28 cellular contexts compared by ENCODE assay signal in the genomic region with DNA sequence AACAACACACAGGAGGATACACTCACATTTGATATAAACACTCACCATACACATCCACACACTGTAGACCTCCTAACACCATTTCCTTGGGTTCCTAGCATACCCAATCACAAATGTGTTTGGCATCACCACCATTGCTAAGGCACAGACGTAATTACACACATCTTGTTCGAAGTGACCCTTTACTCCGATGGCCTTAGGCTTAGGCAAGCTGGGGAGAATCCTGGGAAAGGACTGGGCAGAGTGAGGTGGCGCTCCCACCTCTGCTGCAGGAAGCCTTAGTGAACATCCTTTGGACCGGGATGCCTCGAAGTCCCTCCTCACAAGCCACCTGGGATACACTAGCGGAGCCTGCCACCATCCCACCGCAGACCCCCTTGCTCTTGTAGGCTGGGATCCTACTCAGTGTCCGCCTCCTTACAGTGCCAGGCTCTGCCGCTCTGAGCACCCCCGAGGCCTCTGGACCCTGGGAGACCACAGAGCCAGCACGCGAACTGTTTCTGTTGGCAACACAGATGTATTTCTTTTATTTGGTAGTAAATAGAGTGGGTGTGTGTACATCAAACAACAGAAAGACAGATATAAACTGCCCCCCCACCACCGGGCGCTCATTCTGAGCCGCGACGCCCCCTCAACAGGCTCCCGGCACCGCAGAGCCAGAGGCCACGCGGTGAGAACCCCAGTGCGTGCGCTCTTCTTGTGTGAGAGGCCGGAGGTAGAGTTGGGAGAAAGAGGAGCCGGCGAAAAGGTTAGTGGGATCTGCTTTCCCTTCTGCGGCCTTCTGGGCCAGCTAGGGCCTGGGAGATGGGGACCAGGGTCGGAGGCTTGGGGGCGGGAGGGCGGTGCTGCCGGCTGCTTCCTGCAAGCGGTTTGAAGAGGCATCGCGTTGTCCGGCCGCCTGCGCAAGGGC. TPM values are rescaled to one million over a fixed set of nuclear protein-coding genes. Genes with fewer than 3 reads are reported as not detected.
A peak's percentile ranks its signal among the peaks of the same experiment; 100 is the strongest.
DNase-seq lines count a peak whose midpoint lies in the region; ATAC-seq, FAIRE-seq and TF ChIP-seq lines count a peak whose summit lies in the region.
"Had no signal": no experiment of that assay in that cellular context is flagged by ENCODE, and none has a peak within 500 bp of the region (broad histone marks: within the 10 kb centered on the region; RNA-seq: fewer than 3 reads in every experiment).

No MANE protein-coding gene starts in this region.

- BruUV-seq in K562 (replicated peaks; lab: Mats Ljungman, UMichigan): no TSS peak

- no peaks in the 10 kb centered on the region for H3K36me3 Mint-ChIP-seq in CD8-positive, alpha-beta memory T cell
- peaks cover 0 to 5% (median 0%) of the 10 kb centered on the region in 5 donors for H3K36me3 Mint-ChIP-seq in naive thymus-derived CD4-positive, alpha-beta T cell
- H3K36me3 Mint-ChIP-seq in immature natural killer cell: peaks cover 0 to 3% (median 0%) of the 10 kb centered on the region in 3 donors
- H3K36me3 Mint-ChIP-seq in stimulated activated memory B cell treated with anti-CD40 and anti-IgM and Interleukin-4, amounts not matched to agents 10 μg/mL and 1 μg/mL and 100 μg/mL, for 72 hours: no peaks in the 10 kb centered on the region

- no peak for TF ChIP-seq RAD21 in K562 (CRISPR knock-in tag; conservative IDR thresholded peaks at IDR 0.05 in 1 of 2, IDR thresholded peaks at IDR 0.05 in 1 of 2)

- peak overlapping the region in 2 of 8 donors; percentile 3 to 6 for H3K27ac Mint-ChIP-seq in CD8-positive, alpha-beta memory T cell
- peak overlapping the region in 1 of 9 donors; percentile 2 for H3K27ac Mint-ChIP-seq in naive thymus-derived CD4-positive, alpha-beta T cell
- H3K27ac Mint-ChIP-seq in immature natural killer cell: peak overlapping the region in 1 of 6 donors; percentile 10
- no peak overlapping the region for H3K27ac Mint-ChIP-seq in stimulated activated memory B cell treated with anti-CD40 and anti-IgM and Interleukin-4, amounts not matched to agents 10 μg/mL and 1 μg/mL and 100 μg/mL, for 72 hours
- H3K27ac Mint-ChIP-seq: activated naive CD4-positive, alpha-beta T cell treated with anti-CD3 and anti-CD28 coated beads for 36 hours; activated T-cell treated with anti-CD3 and anti-CD28 coated beads, Interleukin-2, amount 50 U/mL, for 24 hours; dendritic cell treated with granulocyte-macrophage colony-stimulating factor and Interleukin-4, amounts not matched to agents 40 ng/mL and 50 ng/mL, for 4 days; nephron had no signal

- H3K9me3 ChIP-seq in CD8-positive, alpha-beta memory T cell (ENCODE audit: low read length): no peaks in the 10 kb centered on the region
- H3K9me3 ChIP-seq in K562 (replicated peaks; ENCODE audit: control insufficient read depth, insufficient read depth, low read depth, low read length) (no peaks in the 10 kb centered on the region), tibial nerve (no peaks in the 10 kb centered on the region)
- no peaks in the 10 kb centered on the region for H3K9me3 ChIP-seq in naive thymus-derived CD4-positive, alpha-beta T cell (ENCODE audit: control insufficient read depth in 2 of 3, low read length in 3 of 3)
- H3K9me3 ChIP-seq: breast epithelium, heart right ventricle, left lung had no signal

- ATAC-seq in K562: no peak
- ATAC-seq in naive thymus-derived CD4-positive, alpha-beta T cell: no peak
- ATAC-seq in stimulated activated memory B cell treated with anti-CD40 and anti-IgM and Interleukin-4, amounts not matched to agents 10 μg/mL and 1 μg/mL and 100 μg/mL, for 72 hours: no peak
- ATAC-seq: heart right ventricle, left lung, SK-N-SH treated with all-trans-retinoic acid at 6 μM for 48 hours had no signal

- in situ Hi-C loops in GM13977 (cut with MboI; ENCODE audit: low pct_unique_long_range_greater_than_20kb, low sequenced_read_pairs, unreplicated experiment) (no loop called here), K562 (cut with MboI) (no loop called here)

- WGBS in K562 (ENCODE audit: insufficient coverage, low coverage, missing lambda C conversion rate): 97% methylated on average over 11 of the region's 38 CpGs
- 7 to 12% methylated on average over 27 to 36 of the region's 38 CpGs for WGBS in tibial nerve, 2 donors

- peak; percentile 57 for TF ChIP-seq POLR2A in K562 (conservative IDR thresholded peaks at IDR 0.05)
- TF ChIP-seq POLR2A in tibial nerve (IDR thresholded peaks at IDR 0.05): no peak

- intact Hi-C loops in K562 (cut with micrococcal nuclease): no loop called here
- intact Hi-C loops in naive thymus-derived CD4-positive, alpha-beta T cell (cut with micrococcal nuclease): loop anchor here in 1 of 2 donors (2.0 kb wide), 1 partner anchor 239 kb away; no protein-coding TSS in a partner anchor

- peak overlapping the region in 4 of 7 donors; percentile 6 to 63 (median 26) for H3K4me3 Mint-ChIP-seq in CD8-positive, alpha-beta memory T cell
- peak overlapping the region; percentile 0 to 71 (median 36) for H3K4me3 Mint-ChIP-seq in naive thymus-derived CD4-positive, alpha-beta T cell
- no peak overlapping the region for H3K4me3 Mint-ChIP-seq in immature natural killer cell
- no peak overlapping the region for H3K4me3 Mint-ChIP-seq in stimulated activated memory B cell treated with anti-CD40 and anti-IgM and Interleukin-4, amounts not matched to agents 10 μg/mL and 1 μg/mL and 100 μg/mL, for 72 hours
- H3K4me3 Mint-ChIP-seq: activated naive CD4-positive, alpha-beta T cell treated with anti-CD3 and anti-CD28 coated beads for 36 hours; activated T-cell treated with anti-CD3 and anti-CD28 coated beads, Interleukin-2, amount 50 U/mL, for 24 hours; dendritic cell treated with granulocyte-macrophage colony-stimulating factor and Interleukin-4, amounts not matched to agents 40 ng/mL and 50 ng/mL, for 4 days; nephron had no signal

- peaks cover 43% of the 10 kb centered on the region for H3K79me2 ChIP-seq in K562 (ENCODE audit: control insufficient read depth, insufficient read depth, low read length)
- H3K79me2 ChIP-seq: parathyroid adenoma had no signal

- H3K9me1 ChIP-seq in K562 (ENCODE audit: control insufficient read depth, insufficient read depth, low read length): no peaks in the 10 kb centered on the region

- TF ChIP-seq EP300 in K562 (IDR thresholded peaks at IDR 0.05; ENCODE audit: low read length) (no peak), tibial nerve (IDR thresholded peaks at IDR 0.05) (no peak)

- no peaks in the 10 kb centered on the region for H3K36me3 ChIP-seq in CD8-positive, alpha-beta memory T cell (ENCODE audit: insufficient read depth, low read length)
- H3K36me3 ChIP-seq in K562 (ENCODE audit: control insufficient read depth, insufficient read depth, low read length): peaks cover 45% of the 10 kb centered on the region
- H3K36me3 ChIP-seq in naive thymus-derived CD4-positive, alpha-beta T cell (ENCODE audit: control insufficient read depth in 2 of 3, insufficient read depth in 3 of 3, low read length in 3 of 3): no peaks in the 10 kb centered on the region
- H3K36me3 ChIP-seq in tibial nerve: no peaks in the 10 kb centered on the region
- H3K36me3 ChIP-seq: breast epithelium, heart right ventricle, left lung had no signal

- H3K27me3 Mint-ChIP-seq in CD8-positive, alpha-beta memory T cell: peaks cover 86 to 89% of the 10 kb centered on the region in 2 donors
- peaks cover 85 to 92% (median 88%) of the 10 kb centered on the region in 5 donors for H3K27me3 Mint-ChIP-seq in naive thymus-derived CD4-positive, alpha-beta T cell
- peaks cover 42 to 67% (median 61%) of the 10 kb centered on the region in 3 donors for H3K27me3 Mint-ChIP-seq in immature natural killer cell (ENCODE audit: low read depth in 3 of 3)
- H3K27me3 Mint-ChIP-seq in stimulated activated memory B cell treated with anti-CD40 and anti-IgM and Interleukin-4, amounts not matched to agents 10 μg/mL and 1 μg/mL and 100 μg/mL, for 72 hours: peaks cover 92% of the 10 kb centered on the region

- no peak overlapping the region for H3K4me2 ChIP-seq in K562 (ENCODE audit: insufficient read depth, low read length)

- peaks cover 0 to 4% (median 0%) of the 10 kb centered on the region in 5 donors for H3K9me3 Mint-ChIP-seq in CD8-positive, alpha-beta memory T cell
- peaks cover 0 to 3% (median 0%) of the 10 kb centered on the region in 11 donors for H3K9me3 Mint-ChIP-seq in naive thymus-derived CD4-positive, alpha-beta T cell
- peaks cover 0 to 4% (median 0%) of the 10 kb centered on the region in 6 donors for H3K9me3 Mint-ChIP-seq in immature natural killer cell
- peaks cover 2% of the 10 kb centered on the region for H3K9me3 Mint-ChIP-seq in stimulated activated memory B cell treated with anti-CD40 and anti-IgM and Interleukin-4, amounts not matched to agents 10 μg/mL and 1 μg/mL and 100 μg/mL, for 72 hours
- H3K9me3 Mint-ChIP-seq: activated naive CD4-positive, alpha-beta T cell treated with anti-CD3 and anti-CD28 coated beads for 36 hours; activated T-cell treated with anti-CD3 and anti-CD28 coated beads, Interleukin-2, amount 50 U/mL, for 24 hours; dendritic cell treated with granulocyte-macrophage colony-stimulating factor and Interleukin-4, amounts not matched to agents 40 ng/mL and 50 ng/mL, for 4 days; nephron had no signal

- CTCF ChIA-PET in CD8-positive, alpha-beta memory T cell (lab: Charles Lee): interaction anchor here (0.9 kb wide), 1 partner anchor 9 kb away, joined by 3 read pairs; no protein-coding TSS in a partner anchor
- CTCF ChIA-PET in K562 (lab: Yijun Ruan, JAX; ENCODE audit: low intra/inter-chr PET ratio): no interaction called here
- CTCF ChIA-PET in naive thymus-derived CD4-positive, alpha-beta T cell (lab: Charles Lee): no interaction called here

- no peak for TF ChIP-seq CTCF in GM13977 (IDR thresholded peaks at IDR 0.05; ENCODE audit: extremely low read depth, insufficient read depth, missing control alignments)
- no peak for TF ChIP-seq CTCF in K562 (IDR thresholded peaks at IDR 0.05 in 2 of 3, conservative IDR thresholded peaks at IDR 0.05 in 1 of 3; ENCODE audit: insufficient read depth in 2 of 3, low read depth in 1 of 3, low read length in 3 of 3)
- TF ChIP-seq CTCF in tibial nerve (IDR thresholded peaks at IDR 0.05): no peak

- peaks cover 57 to 79% (median 63%) of the 10 kb centered on the region in 3 donors for H3K4me1 Mint-ChIP-seq in CD8-positive, alpha-beta memory T cell
- H3K4me1 Mint-ChIP-seq in naive thymus-derived CD4-positive, alpha-beta T cell: peaks cover 26 to 86% (median 68%) of the 10 kb centered on the region in 7 donors
- peaks cover 7 to 12% of the 10 kb centered on the region in 2 donors for H3K4me1 Mint-ChIP-seq in immature natural killer cell
- peaks cover 15% of the 10 kb centered on the region for H3K4me1 Mint-ChIP-seq in stimulated activated memory B cell treated with anti-CD40 and anti-IgM and Interleukin-4, amounts not matched to agents 10 μg/mL and 1 μg/mL and 100 μg/mL, for 72 hours

- no peak overlapping the region for H3K27ac ChIP-seq in CD8-positive, alpha-beta memory T cell (ENCODE audit: low read depth, low read length)
- H3K27ac ChIP-seq in K562 (ENCODE audit: extremely low read depth, low read depth, low read length) (no peak overlapping the region), tibial nerve (no peak overlapping the region)
- H3K27ac ChIP-seq in naive thymus-derived CD4-positive, alpha-beta T cell (ENCODE audit: low read depth, low read length): no peak overlapping the region
- H3K27ac ChIP-seq: breast epithelium, heart right ventricle, left lung, parathyroid adenoma had no signal

- POLR2A ChIA-PET in CD8-positive, alpha-beta memory T cell (lab: Charles Lee): no interaction called here
- POLR2A ChIA-PET in K562 (lab: Yijun Ruan, JAX): interaction anchor here (4.9 kb wide), 1 partner anchor 12 kb away, joined by 34 read pairs; a partner anchor contains a TSS
- POLR2A ChIA-PET in naive thymus-derived CD4-positive, alpha-beta T cell (lab: Charles Lee): interaction anchor here (1.0 kb wide), 1 partner anchor 19 kb away, joined by 3 read pairs; no protein-coding TSS in a partner anchor

- DNase-seq in CD8-positive, alpha-beta memory T cell: no peak
- DNase-seq in GM13977 (ENCODE audit: low spot score): peak; percentile 37
- DNase-seq in K562 (ENCODE audit: extremely low read depth in 1 of 4, low spot score in 3 of 4): no peak
- DNase-seq in naive thymus-derived CD4-positive, alpha-beta T cell: no peak
- no peak for DNase-seq in immature natural killer cell
- DNase-seq in NOMO-1 treated with DMSO at 0.1 percent for 48 hours (lab: John Stamatoyannopoulos, UW; ENCODE audit: unreplicated experiment): no peak
- DNase-seq in tibial nerve (ENCODE audit: low spot score in 2 of 2): no peak
- DNase-seq: activated CD4-positive, CD25-positive, alpha-beta regulatory T cell treated with anti-CD3 and anti-CD28 coated beads, Interleukin-2, amount 50 U/mL, for 72 hours; activated naive CD4-positive, alpha-beta T cell treated with anti-CD3 and anti-CD28 coated beads for 36 hours; activated T-cell treated with anti-CD3 and anti-CD28 coated beads, Interleukin-2, amount 50 U/mL, for 24 hours; amniotic stem cell; DMS 273 treated with DMSO at 0.1 percent for 48 hours; GDM1; heart right ventricle; MM.1S; NCI-H1436 treated with DMSO at 0.1 percent for 48 hours; NCI-H510A; RPMI8226; T1000 had no signal

- H4K20me1 ChIP-seq in K562 (replicated peaks; ENCODE audit: control insufficient read depth, insufficient read depth, low read length): peaks cover 7% of the 10 kb centered on the region; the same call in 1 of the 2 replicates

- H3K9ac ChIP-seq in K562 (ENCODE audit: insufficient read depth in 1 of 2, low read depth in 2 of 2, low read length in 2 of 2): no peak overlapping the region
- H3K9ac ChIP-seq: parathyroid adenoma had no signal

- H2AFZ ChIP-seq in K562 (ENCODE audit: low read depth, low read length): no peak overlapping the region
- H2AFZ ChIP-seq: parathyroid adenoma had no signal

- H3K27me3 ChIP-seq in CD8-positive, alpha-beta memory T cell (ENCODE audit: insufficient read depth, low read length, poor library complexity, severe bottlenecking): peaks cover 89% of the 10 kb centered on the region
- H3K27me3 ChIP-seq in K562 (ENCODE audit: control insufficient read depth in 2 of 2, insufficient read depth in 2 of 2, low read length in 2 of 2) (no peaks in the 10 kb centered on the region), tibial nerve (peaks cover 7 to 100% of the 10 kb centered on the region in 2 donors)
- peaks cover 41 to 59% of the 10 kb centered on the region in 2 donors for H3K27me3 ChIP-seq in naive thymus-derived CD4-positive, alpha-beta T cell (ENCODE audit: control insufficient read depth in 2 of 2, insufficient read depth in 2 of 2, low read length in 2 of 2)

- H3K4me1 ChIP-seq in CD8-positive, alpha-beta memory T cell (ENCODE audit: insufficient read depth, low read length): peaks cover 56% of the 10 kb centered on the region
- peaks cover 14 to 15% of the 10 kb centered on the region in 2 experiments for H3K4me1 ChIP-seq in K562 (replicated peaks in 1 of 2; ENCODE audit: control insufficient read depth in 2 of 2, insufficient read depth in 2 of 2, low read length in 2 of 2)
- peaks cover 20 to 67% of the 10 kb centered on the region in 2 donors for H3K4me1 ChIP-seq in naive thymus-derived CD4-positive, alpha-beta T cell (ENCODE audit: control insufficient read depth in 2 of 2, insufficient read depth in 2 of 2, low read length in 2 of 2)
- peaks cover 0 to 74% (median 25%) of the 10 kb centered on the region in 4 donors for H3K4me1 ChIP-seq in tibial nerve
- H3K4me1 ChIP-seq: parathyroid adenoma had no signal

- no peak overlapping the region for H3K4me3 ChIP-seq in CD8-positive, alpha-beta memory T cell (ENCODE audit: low read length)
- no peak overlapping the region for H3K4me3 ChIP-seq in K562
- H3K4me3 ChIP-seq in naive thymus-derived CD4-positive, alpha-beta T cell (ENCODE audit: low read length): no peak overlapping the region
- H3K4me3 ChIP-seq in tibial nerve: no peak overlapping the region
- H3K4me3 ChIP-seq: breast epithelium, heart right ventricle, left lung had no signal

- FAIRE-seq in K562 (lab: Jason Lieb, UNC): no peak
- FAIRE-seq: GM19239 had no signal

RNA-seq across cellular contexts. Expression of a gene that starts 5.9 kb away (rescaled TPM):
- total RNA-seq in CD8-positive, alpha-beta memory T cell: not detected
- polyA plus RNA-seq in CD8-positive, alpha-beta memory T cell: not detected
- total RNA-seq in K562 (2011; cell fraction: chromatin; rRNA removed; ENCODE audit: low replicate concordance): 0.42 TPM in 1 of 2 replicates, not detected in the other
- total RNA-seq in K562 (2011; cell fraction: nucleolus; rRNA removed): 0.33 TPM in 1 of 2 replicates, not detected in the other
- total RNA-seq in K562 (2011; cell fraction: nucleoplasm; rRNA removed): 0.38 TPM in 1 of 2 replicates, not detected in the other
- total RNA-seq in K562 (2014; rRNA removed): 0.36 and 0.37 TPM in 2 replicates
- total RNA-seq in K562 (2014; rRNA removed; fragmentation: Illumina TruSeq; extraction: Trizol): 0.07 and 0.13 TPM in 2 replicates
- total RNA-seq in K562 (2015; rRNA removed; fragmentation: Illumina TruSeq; extraction: Trizol): 0.07 TPM in 1 of 2 replicates, not detected in the other
- total RNA-seq in K562 (2021): 0.40 and 0.58 TPM in 2 replicates
- polyA plus RNA-seq in K562 (2011; rRNA removed): 0.08 TPM in 1 of 2 replicates, not detected in the other
- 0.10 TPM in 1 of 2 replicates, not detected in the other for polyA plus RNA-seq in K562 (2011; cell fraction: cytosol; rRNA removed)
- 0.20 TPM in 1 of 2 replicates, not detected in the other for polyA plus RNA-seq in K562 (2011; cell fraction: nucleus; rRNA removed)
- 0.26 and 0.44 TPM in 2 replicates for polyA plus RNA-seq in K562 (2012)
- 0.09 and 0.12 TPM in 2 replicates for polyA plus RNA-seq in K562 (2014; fragmentation: Illumina TruSeq; extraction: Trizol)
- polyA plus RNA-seq in K562 (2014; fragmentation: Nextera tagmentation; extraction: Ambion mirVana): not detected
- 0.05 and 0.37 TPM in 2 replicates for polyA plus RNA-seq in K562 (2014; rRNA removed)
- polyA minus RNA-seq in K562 (2011; rRNA and poly(A)+ RNA removed): not detected in 2 replicates
- not detected in 2 replicates for polyA minus RNA-seq in K562 (2011; cell fraction: cytosol; rRNA and poly(A)+ RNA removed)
- not detected in 2 replicates for polyA minus RNA-seq in K562 (2011; cell fraction: nucleus; rRNA and poly(A)+ RNA removed)
- total RNA-seq in naive thymus-derived CD4-positive, alpha-beta T cell: not detected
- under 1 TPM; 0.14 to 0.24 TPM for polyA plus RNA-seq in naive thymus-derived CD4-positive, alpha-beta T cell
- not detected for polyA plus RNA-seq in immature natural killer cell
- not detected for total RNA-seq in tibial nerve
- total RNA-seq: breast epithelium, heart right ventricle, left lung, temporal lobe had no signal
- polyA plus RNA-seq: heart right ventricle had no signal

RNA-seq across cellular contexts. Expression of a gene that starts 6.3 kb away (rescaled TPM):
- total RNA-seq in CD8-positive, alpha-beta memory T cell: not detected
- not detected for polyA plus RNA-seq in CD8-positive, alpha-beta memory T cell
- total RNA-seq in K562 (2011; cell fraction: chromatin; rRNA removed; ENCODE audit: low replicate concordance): 2.2 and 9.0 TPM in 2 replicates
- total RNA-seq in K562 (2011; cell fraction: nucleolus; rRNA removed): 13.3 and 15.8 TPM in 2 replicates
- total RNA-seq in K562 (2011; cell fraction: nucleoplasm; rRNA removed): 5.8 and 6.7 TPM in 2 replicates
- 26.8 and 42.7 TPM in 2 replicates for total RNA-seq in K562 (2014; rRNA removed)
- 0.41 and 0.58 TPM in 2 replicates for total RNA-seq in K562 (2014; rRNA removed; fragmentation: Illumina TruSeq; extraction: Trizol)
- 7.4 and 9.6 TPM in 2 replicates for total RNA-seq in K562 (2015; rRNA removed; fragmentation: Illumina TruSeq; extraction: Trizol)
- 43.2 and 43.5 TPM in 2 replicates for total RNA-seq in K562 (2021)
- polyA plus RNA-seq in K562 (2011; rRNA removed): 1.2 and 2.8 TPM in 2 replicates
- 4.1 and 13.3 TPM in 2 replicates for polyA plus RNA-seq in K562 (2011; cell fraction: cytosol; rRNA removed)
- polyA plus RNA-seq in K562 (2011; cell fraction: nucleus; rRNA removed): 3.4 and 9.2 TPM in 2 replicates
- 7.9 and 14.4 TPM in 2 replicates for polyA plus RNA-seq in K562 (2012)
- polyA plus RNA-seq in K562 (2014; fragmentation: Illumina TruSeq; extraction: Trizol): 0.55 and 2.8 TPM in 2 replicates
- polyA plus RNA-seq in K562 (2014; fragmentation: Nextera tagmentation; extraction: Ambion mirVana): not detected
- 20.5 and 24.5 TPM in 2 replicates for polyA plus RNA-seq in K562 (2014; rRNA removed)
- 0.33 and 0.56 TPM in 2 replicates for polyA minus RNA-seq in K562 (2011; rRNA and poly(A)+ RNA removed)
- 8.2 and 15.7 TPM in 2 replicates for polyA minus RNA-seq in K562 (2011; cell fraction: cytosol; rRNA and poly(A)+ RNA removed)
- 4.8 and 5.0 TPM in 2 replicates for polyA minus RNA-seq in K562 (2011; cell fraction: nucleus; rRNA and poly(A)+ RNA removed)
- not detected for total RNA-seq in naive thymus-derived CD4-positive, alpha-beta T cell
- polyA plus RNA-seq in naive thymus-derived CD4-positive, alpha-beta T cell: not detected
- polyA plus RNA-seq in immature natural killer cell: not detected
- not detected for total RNA-seq in tibial nerve
- total RNA-seq: breast epithelium, heart right ventricle, left lung, temporal lobe had no signal
- polyA plus RNA-seq: heart right ventricle had no signal

RNA-seq across cellular contexts. Expression of a gene that starts 12.2 kb away (rescaled TPM):
- 100 to 1,000 TPM; 254 to 255 TPM for total RNA-seq in CD8-positive, alpha-beta memory T cell
- polyA plus RNA-seq in CD8-positive, alpha-beta memory T cell: 231 TPM
- 149 and 187 TPM in 2 replicates for total RNA-seq in K562 (2011; cell fraction: chromatin; rRNA removed; ENCODE audit: low replicate concordance)
- total RNA-seq in K562 (2011; cell fraction: nucleolus; rRNA removed): 124 and 136 TPM in 2 replicates
- 122 and 148 TPM in 2 replicates for total RNA-seq in K562 (2011; cell fraction: nucleoplasm; rRNA removed)
- total RNA-seq in K562 (2014; rRNA removed) (167 and 343 TPM in 2 replicates), K562 (2014; rRNA removed; fragmentation: Illumina TruSeq; extraction: Trizol) (175 and 182 TPM in 2 replicates), K562 (2015; rRNA removed; fragmentation: Illumina TruSeq; extraction: Trizol) (176 TPM in 2 replicates), K562 (2021) (184 and 188 TPM in 2 replicates), tibial nerve (100 to 1,000 TPM in 1 of 4 donors, 10 to 100 TPM in 3; 68.1 to 100 (median 73.4) TPM)
- polyA plus RNA-seq in K562 (2011; rRNA removed) (284 and 291 TPM in 2 replicates), K562 (2014; fragmentation: Illumina TruSeq; extraction: Trizol) (225 and 269 TPM in 2 replicates), K562 (2014; fragmentation: Nextera tagmentation; extraction: Ambion mirVana) (100 to 1,000 TPM; 597 to 761 TPM), K562 (2014; rRNA removed) (226 and 272 TPM in 2 replicates), immature natural killer cell (100 to 1,000 TPM; 203 to 348 (median 203) TPM)
- polyA plus RNA-seq in K562 (2011; cell fraction: cytosol; rRNA removed): 229 and 238 TPM in 2 replicates
- polyA plus RNA-seq in K562 (2011; cell fraction: nucleus; rRNA removed): 508 and 513 TPM in 2 replicates
- polyA plus RNA-seq in K562 (2012): 240 and 296 TPM in 2 replicates
- polyA minus RNA-seq in K562 (2011; rRNA and poly(A)+ RNA removed): 277 and 350 TPM in 2 replicates
- polyA minus RNA-seq in K562 (2011; cell fraction: cytosol; rRNA and poly(A)+ RNA removed): 163 and 167 TPM in 2 replicates
- polyA minus RNA-seq in K562 (2011; cell fraction: nucleus; rRNA and poly(A)+ RNA removed): 142 and 231 TPM in 2 replicates
- total RNA-seq in naive thymus-derived CD4-positive, alpha-beta T cell: 100 to 1,000 TPM in 3 of 5 experiments, 10 to 100 TPM in 2; 91.4 to 195 (median 171) TPM
- 100 to 1,000 TPM; 230 to 255 TPM for polyA plus RNA-seq in naive thymus-derived CD4-positive, alpha-beta T cell

Comparison
In these comparisons a context has a peak if more than half of its experiments do, and no peak if none do; other contexts are left out.
1. H3K4me3 Mint-ChIP-seq: peak in CD8-positive, alpha-beta memory T cell (4 of 7) and naive thymus-derived CD4-positive, alpha-beta T cell (10 of 10); none in immature natural killer cell (0 of 5) and stimulated activated memory B cell treated with anti-CD40 and anti-IgM and Interleukin-4, amounts not matched to agents 10 μg/mL and 1 μg/mL and 100 μg/mL, for 72 hours (single experiment).